In genomic region chr16:30511509-30511908, GRCh38 we compare ENCODE assay signal across 20 cellular contexts. TPM values are rescaled to one million over a fixed set of nuclear protein-coding genes. Genes with fewer than 3 reads are reported as not detected.
DNase-seq lines count a peak whose midpoint lies in the region; ATAC-seq and TF ChIP-seq lines count a peak whose summit lies in the region.
"Had no signal": no experiment of that assay in that cellular context is flagged by ENCODE, and none has a peak within 500 bp of the region (broad histone marks: within the 10 kb centered on the region; RNA-seq: fewer than 3 reads in every experiment).

No MANE protein-coding gene starts in this region.

- no peak overlapping the region for H3K4me3 Mint-ChIP-seq in CD4-positive, alpha-beta T cell
- no peak overlapping the region for H3K4me3 Mint-ChIP-seq in CD8-positive, alpha-beta memory T cell
- no peak overlapping the region for H3K4me3 Mint-ChIP-seq in activated T-helper 17 cell treated with anti-CD3 and anti-CD28 coated beads, Interleukin-2, amount 50 U/mL, for 72 hours
- H3K4me3 Mint-ChIP-seq in naive thymus-derived CD8-positive, alpha-beta T cell: no peak overlapping the region

- no peaks in the 10 kb centered on the region for H3K27me3 Mint-ChIP-seq in CD4-positive, alpha-beta T cell
- H3K27me3 Mint-ChIP-seq in CD8-positive, alpha-beta memory T cell: no peaks in the 10 kb centered on the region
- H3K27me3 Mint-ChIP-seq in activated T-helper 17 cell treated with anti-CD3 and anti-CD28 coated beads, Interleukin-2, amount 50 U/mL, for 72 hours: no peaks in the 10 kb centered on the region
- H3K27me3 Mint-ChIP-seq in naive thymus-derived CD8-positive, alpha-beta T cell: no peaks in the 10 kb centered on the region

- ATAC-seq in CD4-positive, alpha-beta T cell (ENCODE audit: poor library complexity): no peak
- no peak for ATAC-seq in activated T-helper 17 cell treated with anti-CD3 and anti-CD28 coated beads, Interleukin-2, amount 50 U/mL, for 72 hours (replicated peaks)
- ATAC-seq in naive thymus-derived CD8-positive, alpha-beta T cell: no peak
- ATAC-seq in activated CD4-positive, CD25-positive, alpha-beta regulatory T cell treated with anti-CD3 and anti-CD28 coated beads, Interleukin-2, amount 50 U/mL, for 24 hours: no peak

- no peaks in the 10 kb centered on the region for H3K9me3 Mint-ChIP-seq in CD4-positive, alpha-beta T cell
- no peaks in the 10 kb centered on the region for H3K9me3 Mint-ChIP-seq in CD8-positive, alpha-beta memory T cell
- no peaks in the 10 kb centered on the region for H3K9me3 Mint-ChIP-seq in activated T-helper 17 cell treated with anti-CD3 and anti-CD28 coated beads, Interleukin-2, amount 50 U/mL, for 72 hours
- no peaks in the 10 kb centered on the region for H3K9me3 Mint-ChIP-seq in naive thymus-derived CD8-positive, alpha-beta T cell

- H3K27ac ChIP-seq in CD4-positive, alpha-beta T cell (ENCODE audit: low read depth, low read length): peak overlapping the region; percentile 25
- H3K27ac ChIP-seq in CD8-positive, alpha-beta memory T cell (ENCODE audit: low read depth, low read length): no peak overlapping the region
- H3K27ac ChIP-seq: SJCRH30 had no signal

- intact Hi-C loops in CD4-positive, alpha-beta T cell (cut with DNase I, micrococcal nuclease): no loop called here

- no peak for DNase-seq in CD4-positive, alpha-beta T cell
- no peak for DNase-seq in CD8-positive, alpha-beta memory T cell
- peak in 1 of 10 donors; percentile 35 for DNase-seq in naive thymus-derived CD8-positive, alpha-beta T cell
- no peak for DNase-seq in occipital lobe (lab: John Stamatoyannopoulos, UW)
- DNase-seq in activated CD4-positive, alpha-beta T cell treated with anti-CD3 and anti-CD28 coated beads for 48 hours: no peak
- DNase-seq: BE2C, DMS 273 treated with DMSO at 0.1 percent for 48 hours, GDM1, GOT3, KBM-7, MV-4-11, NCI-H1417 treated with DMSO at 0.1 percent for 48 hours, NCI-H2029 treated with DMSO at 0.1 percent for 48 hours, NCI-H748 treated with DMSO at 0.1 percent for 48 hours, RPMI8226, SJCRH30 had no signal

- no peak for TF ChIP-seq CTCF in CD4-positive, alpha-beta T cell (IDR thresholded peaks at IDR 0.05)

- H3K36me3 ChIP-seq in CD8-positive, alpha-beta memory T cell (ENCODE audit: insufficient read depth, low read length): peaks cover 73% of the 10 kb centered on the region
- H3K36me3 ChIP-seq: BE2C, SJCRH30 had no signal

- H3K27me3 ChIP-seq in CD4-positive, alpha-beta T cell (ENCODE audit: control insufficient read depth, insufficient read depth, low read length): no peaks in the 10 kb centered on the region
- no peaks in the 10 kb centered on the region for H3K27me3 ChIP-seq in CD8-positive, alpha-beta memory T cell (ENCODE audit: insufficient read depth, low read length, poor library complexity, severe bottlenecking)
- H3K27me3 ChIP-seq: BE2C had no signal

- no peak overlapping the region for H3K4me3 ChIP-seq in CD8-positive, alpha-beta memory T cell (ENCODE audit: low read length)
- H3K4me3 ChIP-seq: SJCRH30 had no signal

- peaks cover 5% of the 10 kb centered on the region for H3K4me1 Mint-ChIP-seq in CD4-positive, alpha-beta T cell (ENCODE audit: low read depth)
- peaks cover 5 to 26% (median 13%) of the 10 kb centered on the region in 3 donors for H3K4me1 Mint-ChIP-seq in CD8-positive, alpha-beta memory T cell
- H3K4me1 Mint-ChIP-seq in activated T-helper 17 cell treated with anti-CD3 and anti-CD28 coated beads, Interleukin-2, amount 50 U/mL, for 72 hours: peaks cover 5% of the 10 kb centered on the region
- peaks cover under 1 to 12% (median 9%) of the 10 kb centered on the region in 4 donors for H3K4me1 Mint-ChIP-seq in naive thymus-derived CD8-positive, alpha-beta T cell

- H3K9me3 ChIP-seq in CD4-positive, alpha-beta T cell (ENCODE audit: control insufficient read depth, low read length): no peaks in the 10 kb centered on the region
- no peaks in the 10 kb centered on the region for H3K9me3 ChIP-seq in CD8-positive, alpha-beta memory T cell (ENCODE audit: low read length)
- H3K9me3 ChIP-seq: SJCRH30 had no signal

- no peaks in the 10 kb centered on the region for H3K4me1 ChIP-seq in CD8-positive, alpha-beta memory T cell (ENCODE audit: insufficient read depth, low read length)
- H3K4me1 ChIP-seq: BE2C, SJCRH30 had no signal

- H3K36me3 Mint-ChIP-seq in CD4-positive, alpha-beta T cell (ENCODE audit: low read depth): peaks cover 91% of the 10 kb centered on the region
- peaks cover 19 to 87% (median 29%) of the 10 kb centered on the region in 3 donors for H3K36me3 Mint-ChIP-seq in CD8-positive, alpha-beta memory T cell
- H3K36me3 Mint-ChIP-seq in activated T-helper 17 cell treated with anti-CD3 and anti-CD28 coated beads, Interleukin-2, amount 50 U/mL, for 72 hours (ENCODE audit: low read depth): peaks cover 98% of the 10 kb centered on the region
- peaks cover 0 to 98% (median 27%) of the 10 kb centered on the region in 3 donors for H3K36me3 Mint-ChIP-seq in naive thymus-derived CD8-positive, alpha-beta T cell

- POLR2A ChIA-PET in CD4-positive, alpha-beta T cell (lab: Charles Lee): no interaction called here
- POLR2A ChIA-PET in CD8-positive, alpha-beta memory T cell (lab: Charles Lee): interaction anchor here (1.3 kb wide), 1 partner anchor 35 kb away, joined by 5 read pairs; no protein-coding TSS in a partner anchor
- POLR2A ChIA-PET in naive thymus-derived CD8-positive, alpha-beta T cell (lab: Charles Lee): interaction anchor here (0.6 to 1.3 kb wide), 5 partner anchors 15 to 326 kb away, joined by 3 to 4 read pairs (median 3); partner anchors contain the start of gene DCTPP1

- H3K27ac Mint-ChIP-seq in CD4-positive, alpha-beta T cell: peak overlapping the region; percentile 39
- peak overlapping the region in 5 of 8 donors; percentile 17 to 74 (median 66) for H3K27ac Mint-ChIP-seq in CD8-positive, alpha-beta memory T cell
- peak overlapping the region; percentile 73 for H3K27ac Mint-ChIP-seq in activated T-helper 17 cell treated with anti-CD3 and anti-CD28 coated beads, Interleukin-2, amount 50 U/mL, for 72 hours
- peak overlapping the region in 8 of 10 donors; percentile 11 to 89 (median 66) for H3K27ac Mint-ChIP-seq in naive thymus-derived CD8-positive, alpha-beta T cell

- CTCF ChIA-PET in CD4-positive, alpha-beta T cell (lab: Charles Lee): no interaction called here
- CTCF ChIA-PET in CD8-positive, alpha-beta memory T cell (lab: Charles Lee): interaction anchor here (0.7 to 1.1 kb wide), 2 partner anchors 81 to 115 kb away, joined by 3 to 4 read pairs; partner anchors contain the start of gene DCTPP1

RNA-seq across cellular contexts. Expression of gene ZNF768, which starts 14.9 kb away (rescaled TPM):
- 1 to 10 TPM; 3.9 to 4.1 TPM for total RNA-seq in CD4-positive, alpha-beta T cell
- 10 to 100 TPM; 13.5 to 15.1 TPM for total RNA-seq in CD8-positive, alpha-beta memory T cell
- polyA plus RNA-seq in CD8-positive, alpha-beta memory T cell: 2.5 TPM
- 1 to 10 TPM; 3.7 to 5.3 TPM for total RNA-seq in activated T-helper 17 cell treated with anti-CD3 and anti-CD28 coated beads, Interleukin-2, amount 50 U/mL, for 72 hours
- 1 to 10 TPM; 8.3 to 8.5 TPM for total RNA-seq in naive thymus-derived CD8-positive, alpha-beta T cell
- 1 to 10 TPM; 1.1 to 2.1 (median 1.5) TPM for polyA plus RNA-seq in naive thymus-derived CD8-positive, alpha-beta T cell
- total RNA-seq in occipital lobe: 28.4 TPM

RNA-seq across cellular contexts. Expression of gene ZNF747, which starts 23.1 kb away (rescaled TPM):
- 1 to 10 TPM; 6.3 to 6.7 TPM for total RNA-seq in CD4-positive, alpha-beta T cell
- 10 to 100 TPM; 13.5 to 17.0 TPM for total RNA-seq in CD8-positive, alpha-beta memory T cell
- polyA plus RNA-seq in CD8-positive, alpha-beta memory T cell: 8.4 TPM
- 10 to 100 TPM in 1 of 2 donors, 1 to 10 TPM in 1; 6.9 to 12.9 TPM for total RNA-seq in activated T-helper 17 cell treated with anti-CD3 and anti-CD28 coated beads, Interleukin-2, amount 50 U/mL, for 72 hours
- 10 to 100 TPM; 21.8 to 21.9 TPM for total RNA-seq in naive thymus-derived CD8-positive, alpha-beta T cell
- 10 to 100 TPM in 2 of 3 donors, 1 to 10 TPM in 1; 9.5 to 12.0 (median 11.4) TPM for polyA plus RNA-seq in naive thymus-derived CD8-positive, alpha-beta T cell
- 12.6 TPM for total RNA-seq in occipital lobe

RNA-seq across cellular contexts. Expression of gene ITGAL, which starts 39.0 kb away (rescaled TPM):
- 100 to 1,000 TPM; 186 to 187 TPM for total RNA-seq in CD4-positive, alpha-beta T cell
- total RNA-seq in CD8-positive, alpha-beta memory T cell: 100 to 1,000 TPM; 333 to 363 TPM
- polyA plus RNA-seq in CD8-positive, alpha-beta memory T cell: 256 TPM
- 100 to 1,000 TPM; 319 to 344 TPM for total RNA-seq in activated T-helper 17 cell treated with anti-CD3 and anti-CD28 coated beads, Interleukin-2, amount 50 U/mL, for 72 hours
- 100 to 1,000 TPM; 334 to 339 TPM for total RNA-seq in naive thymus-derived CD8-positive, alpha-beta T cell
- 100 to 1,000 TPM; 121 to 157 (median 124) TPM for polyA plus RNA-seq in naive thymus-derived CD8-positive, alpha-beta T cell
- total RNA-seq in occipital lobe: 1.1 TPM
- total RNA-seq: NCI-H460, SJCRH30 had no signal
- polyA plus RNA-seq: AG04450 had no signal

RNA-seq across cellular contexts. Expression of gene ZNF764, which starts 46.7 kb away (rescaled TPM):
- 10 to 100 TPM; 20.4 to 22.9 TPM for total RNA-seq in CD4-positive, alpha-beta T cell
- total RNA-seq in CD8-positive, alpha-beta memory T cell: 10 to 100 TPM; 15.1 to 15.7 TPM
- polyA plus RNA-seq in CD8-positive, alpha-beta memory T cell: 8.9 TPM
- 10 to 100 TPM; 13.8 to 14.1 TPM for total RNA-seq in activated T-helper 17 cell treated with anti-CD3 and anti-CD28 coated beads, Interleukin-2, amount 50 U/mL, for 72 hours
- total RNA-seq in naive thymus-derived CD8-positive, alpha-beta T cell: 10 to 100 TPM; 18.8 to 19.3 TPM
- 1 to 10 TPM; 3.6 to 6.5 (median 4.0) TPM for polyA plus RNA-seq in naive thymus-derived CD8-positive, alpha-beta T cell
- total RNA-seq in occipital lobe: 6.9 TPM

Comparison
In these comparisons a context has a peak if more than half of its experiments do, and no peak if none do; other contexts are left out.
1. RNA of gene ITGAL, which starts 39.0 kb away (total RNA-seq): 333 to 363 TPM in CD8-positive, alpha-beta memory T cell, 319 to 344 TPM in activated T-helper 17 cell treated with anti-CD3 and anti-CD28 coated beads, Interleukin-2, amount 50 U/mL, for 72 hours, 334 to 339 TPM in naive thymus-derived CD8-positive, alpha-beta T cell and 186 to 187 TPM in CD4-positive, alpha-beta T cell; 1.1 TPM in occipital lobe (single experiment); every median in the first group is over 10 times any median in the second.
2. Peak in every context shown above with its lines, with median percentiles within 50 percentile points of each other: H3K27ac Mint-ChIP-seq.